Comparison of ENCODE assay signal across 8 cellular contexts in the genomic region with DNA sequence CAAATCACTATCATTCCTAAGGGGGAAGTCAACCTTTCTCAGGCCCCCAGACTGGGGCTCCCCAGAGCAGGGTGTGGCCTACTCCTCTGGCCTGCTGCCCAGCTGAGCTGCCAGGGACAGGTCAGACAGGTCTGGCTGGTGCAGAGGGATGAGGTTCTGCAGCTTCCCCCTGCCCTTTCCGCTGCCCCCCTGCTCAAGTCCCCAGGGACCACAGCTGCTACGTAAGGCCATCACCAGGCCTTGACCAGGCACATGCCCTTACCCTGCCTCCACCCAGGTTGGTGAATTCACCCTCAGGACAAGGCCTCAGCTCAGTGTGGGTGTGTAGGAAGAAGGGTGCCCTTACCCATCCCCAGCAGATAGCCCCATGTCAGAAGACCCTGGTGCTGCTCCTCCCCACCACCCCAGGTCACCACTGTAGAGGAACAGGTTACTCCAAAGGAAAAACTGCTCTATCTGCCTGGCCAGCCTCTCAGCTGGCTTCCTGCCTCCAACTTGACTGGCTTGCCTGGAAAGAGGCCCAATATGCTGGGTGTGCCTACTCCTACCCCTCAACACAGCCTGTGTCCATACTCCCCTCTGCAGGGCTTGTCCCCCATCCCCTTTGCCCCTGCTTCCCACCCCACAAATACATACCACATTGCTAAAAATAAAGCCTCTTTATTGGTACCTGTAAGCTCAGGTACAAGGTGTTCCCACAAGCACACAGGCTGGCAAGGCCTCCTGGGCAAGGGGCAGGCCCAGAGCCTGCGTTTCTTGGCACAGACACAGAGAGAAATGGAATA. TPM values are rescaled to one million over a fixed set of nuclear protein-coding genes. Genes with fewer than 3 reads are reported as not detected.
DNase-seq lines count a peak whose midpoint lies in the region; ATAC-seq, FAIRE-seq and TF ChIP-seq lines count a peak whose summit lies in the region.

No MANE protein-coding gene starts in this region.

- peaks cover 48% of the 10 kb centered on the region for H3K4me1 Mint-ChIP-seq in CD14-positive monocyte
- peaks cover 14 to 25% of the 10 kb centered on the region in 2 donors for H3K4me1 Mint-ChIP-seq in natural killer cell

- TF ChIP-seq CTCF in CD14-positive monocyte (IDR thresholded peaks at IDR 0.05) (no peak), dorsolateral prefrontal cortex (IDR thresholded peaks at IDR 0.05 in 54 of 56, conservative IDR thresholded peaks at IDR 0.05 in 2 of 56; ENCODE audit: low read depth in 1 of 56, partially characterized antibody in 56 of 56) (no peak), natural killer cell (IDR thresholded peaks at IDR 0.05) (no peak)

- peaks cover 59 to 84% of the 10 kb centered on the region in 2 donors for H3K36me3 Mint-ChIP-seq in CD14-positive monocyte
- H3K36me3 Mint-ChIP-seq in natural killer cell: peaks cover 12% of the 10 kb centered on the region

- H3K27ac ChIP-seq in dorsolateral prefrontal cortex: peak overlapping the region in 36 of 59 donors; percentile 1 to 67 (median 28)

- H3K4me3 ChIP-seq in dorsolateral prefrontal cortex: no peak overlapping the region

- H3K4me3 Mint-ChIP-seq in CD14-positive monocyte (peak overlapping the region; percentile 39 to 43), natural killer cell (peak overlapping the region; percentile 33)

- H3K27me3 ChIP-seq in dorsolateral prefrontal cortex: no peaks in the 10 kb centered on the region

- no peaks in the 10 kb centered on the region for H3K27me3 Mint-ChIP-seq in CD14-positive monocyte (ENCODE audit: low read depth in 3 of 3)
- H3K27me3 Mint-ChIP-seq in natural killer cell (ENCODE audit: low read depth in 2 of 2): no peaks in the 10 kb centered on the region

- peak; percentile 69 for DNase-seq in CD14-positive monocyte (ENCODE audit: low spot score)
- DNase-seq in LoVo (ENCODE audit: low spot score): peak; percentile 62
- no peak for DNase-seq in dorsolateral prefrontal cortex
- no peak for DNase-seq in natural killer cell
- no peak for DNase-seq in NCI-H146 treated with DMSO at 0.1 percent for 48 hours (lab: John Stamatoyannopoulos, UW; ENCODE audit: unreplicated experiment)
- DNase-seq in GM19239 (ENCODE audit: insufficient read length, low spot score): no peak

- peak overlapping the region; percentile 82 to 93 (median 86) for H3K27ac Mint-ChIP-seq in CD14-positive monocyte
- peak overlapping the region; percentile 68 to 84 for H3K27ac Mint-ChIP-seq in natural killer cell

- intact Hi-C loops in CD14-positive monocyte (cut with micrococcal nuclease) (loop anchor here in 1 of 2 donors (5.0 kb wide), 1 partner anchor 36 kb away; no protein-coding TSS in a partner anchor), dorsolateral prefrontal cortex (cut with DNase I) (no loop called here), natural killer cell (cut with micrococcal nuclease) (no loop called here)

- no peak for FAIRE-seq in GM19239 (lab: Jason Lieb, UNC)

- ATAC-seq in natural killer cell: peak; percentile 8 to 38 (median 11)
- ATAC-seq in GM21367 (IDR thresholded peaks at IDR 0.05; ENCODE audit: unreplicated experiment): no peak
- ATAC-seq in GM21528 (IDR thresholded peaks at IDR 0.05; ENCODE audit: low FRiP score, unreplicated experiment): no peak

- H3K9me3 Mint-ChIP-seq in CD14-positive monocyte: peaks cover 0 to 1% (median 0%) of the 10 kb centered on the region in 7 donors
- H3K9me3 Mint-ChIP-seq in natural killer cell: no peaks in the 10 kb centered on the region

RNA-seq across cellular contexts. Expression of gene CSRNP1, which starts 12.0 kb away (rescaled TPM):
- polyA plus RNA-seq in CD14-positive monocyte: 100 to 1,000 TPM; 104 to 113 TPM
- total RNA-seq in dorsolateral prefrontal cortex (10 to 100 TPM; 10.1 to 52.4 (median 18.1) TPM), natural killer cell (100 to 1,000 TPM; 208 to 300 (median 253) TPM)

RNA-seq across cellular contexts. Expression of gene TTC21A, which starts 33.9 kb away (rescaled TPM):
- polyA plus RNA-seq in CD14-positive monocyte: 1 to 10 TPM in 1 of 2 donors, under 1 TPM in 1; 0.67 to 2.2 TPM
- 10 to 100 TPM; 12.8 to 44.7 (median 24.4) TPM for total RNA-seq in dorsolateral prefrontal cortex
- 1 to 10 TPM; 2.1 to 3.9 (median 2.4) TPM for total RNA-seq in natural killer cell

RNA-seq across cellular contexts. Expression of gene GORASP1, which starts 34.0 kb away (rescaled TPM):
- polyA plus RNA-seq in CD14-positive monocyte: 10 to 100 TPM; 23.2 to 31.2 TPM
- total RNA-seq in dorsolateral prefrontal cortex: 10 to 100 TPM; 52.3 to 94.4 (median 70.3) TPM
- total RNA-seq in natural killer cell: 10 to 100 TPM; 20.2 to 21.3 (median 20.8) TPM

RNA-seq across cellular contexts. Expression of gene XIRP1, which starts 51.0 kb away (rescaled TPM):
- polyA plus RNA-seq in CD14-positive monocyte: not detected
- total RNA-seq in dorsolateral prefrontal cortex (under 1 TPM in 41 of 120 experiments, not detected in 79; 0.06 to 0.38 (median 0.17) TPM), natural killer cell (under 1 TPM; 0.14 to 0.40 (median 0.24) TPM)

Comparison
In these comparisons a context has a peak if more than half of its experiments do, and no peak if none do; other contexts are left out.
1. DNase-seq: peak in CD14-positive monocyte (single experiment) and LoVo (single experiment); none in dorsolateral prefrontal cortex (0 of 10), natural killer cell (single experiment), NCI-H146 treated with DMSO at 0.1 percent for 48 hours (single experiment) and GM19239 (single experiment).
2. ATAC-seq: peak in natural killer cell (3 of 3); none in GM21367 (single experiment) and GM21528 (single experiment).